32 cellular contexts compared by ENCODE assay signal in the genomic region with DNA sequence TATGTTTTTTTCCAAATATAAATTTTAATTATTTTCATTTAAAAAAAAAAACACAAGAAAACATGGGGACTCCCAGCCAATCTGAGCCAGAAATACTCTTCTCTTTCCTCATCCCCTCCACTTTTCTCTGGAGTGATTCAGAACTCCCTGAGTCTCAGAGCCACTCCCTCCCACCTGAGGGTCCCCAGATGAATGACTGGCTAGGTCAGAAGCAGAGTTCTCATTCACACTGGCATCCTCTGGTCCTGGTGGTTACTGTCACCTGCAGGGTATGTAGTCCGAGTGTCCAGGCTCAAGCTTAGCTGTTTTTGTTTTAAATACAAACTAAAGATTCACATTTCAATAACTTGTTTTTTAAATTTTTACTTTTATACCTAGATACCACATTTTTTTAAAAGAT. TPM values are rescaled to one million over a fixed set of nuclear protein-coding genes. Genes with fewer than 3 reads are reported as not detected.
"Had no signal": no experiment of that assay in that cellular context is flagged by ENCODE, and none has a peak within 500 bp of the region (broad histone marks: within the 10 kb centered on the region; RNA-seq: fewer than 3 reads in every experiment).

No MANE protein-coding gene starts in this region.

- H3K4me3 ChIP-seq: stomach, suprapubic skin, testis, thoracic aorta, thyroid gland, tibial artery, tibial nerve, transverse colon, upper lobe of left lung, upper lobe of right lung, uterus, vagina had no signal

- H3K9me3 Mint-ChIP-seq: stimulated activated effector memory CD8-positive, alpha-beta T cell treated with anti-CD3 and anti-CD28 coated beads, Interleukin-12 subunit alpha, Interleukin-12 subunit beta, amount 100 ng/mL, for 72 hours; stimulated activated memory B cell treated with anti-CD40 and anti-IgM and Interleukin-4, amounts not matched to agents 10 μg/mL and 1 μg/mL and 100 μg/mL, for 72 hours; stimulated activated naive B cell treated with anti-CD40 and anti-IgM and Interleukin-4, amounts not matched to agents 10 μg/mL and 1 μg/mL and 100 μg/mL, for 72 hours; stimulated activated naive CD8-positive, alpha-beta T cell treated with anti-CD3 and anti-CD28 coated beads, Interleukin-15, amount 100 ng/mL, for 72 hours; stimulated activated naive CD8-positive, alpha-beta T cell treated with anti-CD3 and anti-CD28 coated beads, Interleukin-15, Interleukin-2, amounts not matched to agents 100 ng/mL and 50 ng/mL, for 24 hours; type B pancreatic cell had no signal

- H3K27me3 ChIP-seq: stomach, suprapubic skin, testis, thyroid gland, tibial artery, tibial nerve, transverse colon, upper lobe of left lung, upper lobe of right lung, uterus, vagina had no signal

- H3K36me3 Mint-ChIP-seq: stimulated activated effector memory CD8-positive, alpha-beta T cell treated with anti-CD3 and anti-CD28 coated beads, Interleukin-12 subunit alpha, Interleukin-12 subunit beta, amount 100 ng/mL, for 72 hours; stimulated activated memory B cell treated with anti-CD40 and anti-IgM and Interleukin-4, amounts not matched to agents 10 μg/mL and 1 μg/mL and 100 μg/mL, for 72 hours; stimulated activated naive B cell treated with anti-CD40 and anti-IgM and Interleukin-4, amounts not matched to agents 10 μg/mL and 1 μg/mL and 100 μg/mL, for 72 hours; type B pancreatic cell had no signal

- H3K36me3 ChIP-seq: suprapubic skin, thoracic aorta, thyroid gland, tibial artery, tibial nerve, upper lobe of left lung, upper lobe of right lung, uterus, vagina had no signal

- H3K27me3 Mint-ChIP-seq: type B pancreatic cell had no signal

- H3K4me3 Mint-ChIP-seq: stimulated activated effector memory CD8-positive, alpha-beta T cell treated with anti-CD3 and anti-CD28 coated beads, Interleukin-12 subunit alpha, Interleukin-12 subunit beta, amount 100 ng/mL, for 72 hours; stimulated activated memory B cell treated with anti-CD40 and anti-IgM and Interleukin-4, amounts not matched to agents 10 μg/mL and 1 μg/mL and 100 μg/mL, for 72 hours; stimulated activated naive B cell treated with anti-CD40 and anti-IgM and Interleukin-4, amounts not matched to agents 10 μg/mL and 1 μg/mL and 100 μg/mL, for 72 hours; stimulated activated naive CD8-positive, alpha-beta T cell treated with anti-CD3 and anti-CD28 coated beads, Interleukin-15, amount 100 ng/mL, for 72 hours; stimulated activated naive CD8-positive, alpha-beta T cell treated with anti-CD3 and anti-CD28 coated beads, Interleukin-15, Interleukin-2, amounts not matched to agents 100 ng/mL and 50 ng/mL, for 24 hours; type B pancreatic cell had no signal

- H3K27ac Mint-ChIP-seq: stimulated activated effector memory CD8-positive, alpha-beta T cell treated with anti-CD3 and anti-CD28 coated beads, Interleukin-12 subunit alpha, Interleukin-12 subunit beta, amount 100 ng/mL, for 72 hours; stimulated activated memory B cell treated with anti-CD40 and anti-IgM and Interleukin-4, amounts not matched to agents 10 μg/mL and 1 μg/mL and 100 μg/mL, for 72 hours; stimulated activated naive B cell treated with anti-CD40 and anti-IgM and Interleukin-4, amounts not matched to agents 10 μg/mL and 1 μg/mL and 100 μg/mL, for 72 hours; stimulated activated naive CD8-positive, alpha-beta T cell treated with anti-CD3 and anti-CD28 coated beads, Interleukin-15, amount 100 ng/mL, for 72 hours; stimulated activated naive CD8-positive, alpha-beta T cell treated with anti-CD3 and anti-CD28 coated beads, Interleukin-15, Interleukin-2, amounts not matched to agents 100 ng/mL and 50 ng/mL, for 24 hours; type B pancreatic cell had no signal

- H3K4me1 ChIP-seq: tibial artery, upper lobe of right lung, uterus had no signal

- DNase-seq: stimulated activated CD4-positive, alpha-beta T cell treated with anti-CD3 and anti-CD28 coated beads, Interleukin-2, amount 100 ng/mL, for 48 hours; stimulated activated CD4-positive, alpha-beta T cell treated with anti-CD3 and anti-CD28 coated beads, Interleukin-4, amount 100 ng/mL, for 1 hour; stimulated activated CD4-positive, alpha-beta T cell treated with anti-CD3 and anti-CD28 coated beads, Interleukin-4, amount 100 ng/mL, for 24 hours; stimulated activated CD4-positive, alpha-beta T cell treated with anti-CD3 and anti-CD28 coated beads, Interleukin-4, amount 100 ng/mL, for 4 hours; stimulated activated CD8-positive, alpha-beta memory T cell treated with anti-CD3 and anti-CD28 coated beads, Interleukin-4, amount 100 ng/mL, for 48 hours; stimulated activated naive B cell treated with anti-CD40 and anti-IgM and Interleukin-4, amounts not matched to agents 10 μg/mL and 1 μg/mL and 100 μg/mL, for 72 hours; stimulated activated naive CD4-positive, alpha-beta T cell; stimulated activated naive CD4-positive, alpha-beta T cell treated with Interleukin-2 at 50 U/mL for 16 hours; stimulated activated naive CD8-positive, alpha-beta T cell treated with anti-CD3 and anti-CD28 coated beads, Interleukin-15, amount 100 ng/mL, for 72 hours; stimulated activated naive CD8-positive, alpha-beta T cell treated with anti-CD3 and anti-CD28 coated beads, Interleukin-15, Interleukin-2, amounts not matched to agents 100 U/mL and 50 U/mL, for 24 hours; stomach; substantia nigra; testis; thyroid gland; tibial artery; transverse colon; trophoblast cell; upper lobe of left lung; upper lobe of right lung; uterus had no signal

- H3K4me1 Mint-ChIP-seq: stimulated activated effector memory CD8-positive, alpha-beta T cell treated with anti-CD3 and anti-CD28 coated beads, Interleukin-12 subunit alpha, Interleukin-12 subunit beta, amount 100 ng/mL, for 72 hours; stimulated activated memory B cell treated with anti-CD40 and anti-IgM and Interleukin-4, amounts not matched to agents 10 μg/mL and 1 μg/mL and 100 μg/mL, for 72 hours; stimulated activated naive B cell treated with anti-CD40 and anti-IgM and Interleukin-4, amounts not matched to agents 10 μg/mL and 1 μg/mL and 100 μg/mL, for 72 hours had no signal

- ATAC-seq: stimulated activated effector memory CD8-positive, alpha-beta T cell treated with anti-CD3 and anti-CD28 coated beads, Interleukin-12 subunit alpha, Interleukin-12 subunit beta, amount 100 ng/mL, for 72 hours; stimulated activated memory B cell treated with anti-CD40 and anti-IgM and Interleukin-4, amounts not matched to agents 10 μg/mL and 1 μg/mL and 100 μg/mL, for 72 hours; stimulated activated naive B cell treated with anti-CD40 and anti-IgM and Interleukin-4, amounts not matched to agents 10 μg/mL and 1 μg/mL and 100 μg/mL, for 72 hours; stimulated activated naive CD8-positive, alpha-beta T cell treated with anti-CD3 and anti-CD28 coated beads, Interleukin-15, amount 100 ng/mL, for 72 hours; stimulated activated naive CD8-positive, alpha-beta T cell treated with anti-CD3 and anti-CD28 coated beads, Interleukin-15, Interleukin-2, amounts not matched to agents 100 U/mL and 50 U/mL, for 24 hours; upper lobe of right lung had no signal

- H3K27ac ChIP-seq: stomach, suprapubic skin, testis, thoracic aorta, thyroid gland, tibial artery, tibial nerve, transverse colon, upper lobe of left lung, upper lobe of right lung, uterus, vagina had no signal

RNA-seq across cellular contexts. Expression of a gene that starts 6.3 kb away (rescaled TPM):
- total RNA-seq: temporal lobe, tibial nerve, upper lobe of right lung had no signal

RNA-seq across cellular contexts. Expression of a gene that starts 48.9 kb away (rescaled TPM):
- total RNA-seq: subcutaneous adipose tissue, suprapubic skin, temporal lobe, thyroid gland, tibial nerve, upper lobe of left lung, upper lobe of right lung, ureter, urinary bladder, uterus, vagina had no signal
